1 cellular context compared by ENCODE assay signal in the genomic region with DNA sequence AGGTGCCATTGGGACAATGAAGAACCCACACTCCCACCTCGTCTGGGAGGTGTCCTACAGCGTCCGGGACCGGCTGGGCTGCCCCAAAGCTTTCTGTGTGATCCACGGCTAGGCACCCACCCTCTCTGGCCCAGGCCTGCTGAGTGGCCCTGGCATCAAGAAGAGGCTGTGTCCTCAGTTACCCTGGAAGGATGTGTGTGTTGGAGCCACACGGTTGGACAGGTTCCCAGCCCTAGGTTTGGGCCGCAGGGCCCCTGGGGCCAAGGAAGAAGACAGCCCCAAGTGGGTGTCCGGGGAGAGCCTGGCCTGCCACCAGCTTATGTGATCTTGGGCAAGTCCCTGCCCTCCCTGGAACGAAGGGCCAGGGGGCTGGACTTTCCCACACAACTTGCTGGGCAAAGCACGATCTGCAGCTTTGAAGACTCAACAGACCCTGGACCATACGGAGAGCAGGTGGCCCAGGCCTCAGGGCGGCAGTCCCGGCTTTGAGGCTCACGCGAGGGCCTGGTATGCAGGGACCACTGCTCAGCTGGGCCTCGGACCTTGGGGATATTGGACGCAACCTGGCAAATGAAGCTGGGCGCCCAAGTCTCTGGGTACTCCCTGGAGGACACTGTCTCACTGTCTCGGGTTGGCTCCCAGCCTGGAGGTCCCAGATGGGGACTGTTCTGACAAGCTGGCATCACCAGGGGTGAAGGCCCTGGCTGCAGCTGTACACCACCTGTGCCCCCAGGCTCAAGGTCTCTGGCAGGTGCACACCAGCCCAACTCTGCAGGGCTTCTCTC.
TF ChIP-seq lines count a peak whose summit lies in the region.

No MANE protein-coding gene starts in this region.

TF ChIP-seq in HepG2, 621 proteins besides CTCF, POLR2A, EP300 and RAD21:
- TF ChIP-seq CREM (IDR thresholded peaks at IDR 0.05) (no peak), CREM (CRISPR knock-in tag; IDR thresholded peaks at IDR 0.05) (no peak), ATAD3A (CRISPR knock-in tag; IDR thresholded peaks at IDR 0.05) (no peak), ZNF747 (CRISPR knock-in tag; IDR thresholded peaks at IDR 0.05; ENCODE audit: borderline replicate concordance) (no peak), AGO2 (optimal IDR thresholded peaks at IDR 0.05; ENCODE audit: low read depth, low read length) (peak; percentile 72), RBFOX2 (IDR thresholded peaks at IDR 0.05; ENCODE audit: low read depth, low read length) (peak; percentile 45), NBN (conservative IDR thresholded peaks at IDR 0.05) (no peak), RELA (CRISPR knock-in tag; IDR thresholded peaks at IDR 0.05) (no peak), ZNF564 (CRISPR knock-in tag; IDR thresholded peaks at IDR 0.05) (no peak), FOXA3 (CRISPR knock-in tag; IDR thresholded peaks at IDR 0.05) (no peak), FIP1L1 (IDR thresholded peaks at IDR 0.05; ENCODE audit: borderline replicate concordance, insufficient read depth, low read depth, low read length) (no peak)
- TF ChIP-seq, protein P1, sequence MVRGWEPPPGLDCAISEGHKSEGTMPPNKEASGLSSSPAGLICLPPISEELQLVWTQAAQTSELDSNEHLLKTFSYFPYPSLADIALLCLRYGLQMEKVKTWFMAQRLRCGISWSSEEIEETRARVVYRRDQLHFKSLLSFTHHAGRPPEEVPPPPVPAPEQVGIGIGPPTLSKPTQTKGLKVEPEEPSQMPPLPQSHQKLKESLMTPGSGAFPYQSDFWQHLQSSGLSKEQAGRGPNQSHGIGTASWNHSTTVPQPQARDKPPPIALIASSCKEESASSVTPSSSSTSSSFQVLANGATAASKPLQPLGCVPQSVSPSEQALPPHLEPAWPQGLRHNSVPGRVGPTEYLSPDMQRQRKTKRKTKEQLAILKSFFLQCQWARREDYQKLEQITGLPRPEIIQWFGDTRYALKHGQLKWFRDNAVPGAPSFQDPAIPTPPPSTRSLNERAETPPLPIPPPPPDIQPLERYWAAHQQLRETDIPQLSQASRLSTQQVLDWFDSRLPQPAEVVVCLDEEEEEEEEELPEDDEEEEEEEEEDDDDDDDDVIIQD (CRISPR knock-in tag; IDR thresholded peaks at IDR 0.05; ENCODE audit: low read depth): no peak
- TF ChIP-seq, protein P2, sequence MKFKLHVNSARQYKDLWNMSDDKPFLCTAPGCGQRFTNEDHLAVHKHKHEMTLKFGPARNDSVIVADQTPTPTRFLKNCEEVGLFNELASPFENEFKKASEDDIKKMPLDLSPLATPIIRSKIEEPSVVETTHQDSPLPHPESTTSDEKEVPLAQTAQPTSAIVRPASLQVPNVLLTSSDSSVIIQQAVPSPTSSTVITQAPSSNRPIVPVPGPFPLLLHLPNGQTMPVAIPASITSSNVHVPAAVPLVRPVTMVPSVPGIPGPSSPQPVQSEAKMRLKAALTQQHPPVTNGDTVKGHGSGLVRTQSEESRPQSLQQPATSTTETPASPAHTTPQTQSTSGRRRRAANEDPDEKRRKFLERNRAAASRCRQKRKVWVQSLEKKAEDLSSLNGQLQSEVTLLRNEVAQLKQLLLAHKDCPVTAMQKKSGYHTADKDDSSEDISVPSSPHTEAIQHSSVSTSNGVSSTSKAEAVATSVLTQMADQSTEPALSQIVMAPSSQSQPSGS (CRISPR knock-in tag; IDR thresholded peaks at IDR 0.05): no peak
- TF ChIP-seq, protein P3, sequence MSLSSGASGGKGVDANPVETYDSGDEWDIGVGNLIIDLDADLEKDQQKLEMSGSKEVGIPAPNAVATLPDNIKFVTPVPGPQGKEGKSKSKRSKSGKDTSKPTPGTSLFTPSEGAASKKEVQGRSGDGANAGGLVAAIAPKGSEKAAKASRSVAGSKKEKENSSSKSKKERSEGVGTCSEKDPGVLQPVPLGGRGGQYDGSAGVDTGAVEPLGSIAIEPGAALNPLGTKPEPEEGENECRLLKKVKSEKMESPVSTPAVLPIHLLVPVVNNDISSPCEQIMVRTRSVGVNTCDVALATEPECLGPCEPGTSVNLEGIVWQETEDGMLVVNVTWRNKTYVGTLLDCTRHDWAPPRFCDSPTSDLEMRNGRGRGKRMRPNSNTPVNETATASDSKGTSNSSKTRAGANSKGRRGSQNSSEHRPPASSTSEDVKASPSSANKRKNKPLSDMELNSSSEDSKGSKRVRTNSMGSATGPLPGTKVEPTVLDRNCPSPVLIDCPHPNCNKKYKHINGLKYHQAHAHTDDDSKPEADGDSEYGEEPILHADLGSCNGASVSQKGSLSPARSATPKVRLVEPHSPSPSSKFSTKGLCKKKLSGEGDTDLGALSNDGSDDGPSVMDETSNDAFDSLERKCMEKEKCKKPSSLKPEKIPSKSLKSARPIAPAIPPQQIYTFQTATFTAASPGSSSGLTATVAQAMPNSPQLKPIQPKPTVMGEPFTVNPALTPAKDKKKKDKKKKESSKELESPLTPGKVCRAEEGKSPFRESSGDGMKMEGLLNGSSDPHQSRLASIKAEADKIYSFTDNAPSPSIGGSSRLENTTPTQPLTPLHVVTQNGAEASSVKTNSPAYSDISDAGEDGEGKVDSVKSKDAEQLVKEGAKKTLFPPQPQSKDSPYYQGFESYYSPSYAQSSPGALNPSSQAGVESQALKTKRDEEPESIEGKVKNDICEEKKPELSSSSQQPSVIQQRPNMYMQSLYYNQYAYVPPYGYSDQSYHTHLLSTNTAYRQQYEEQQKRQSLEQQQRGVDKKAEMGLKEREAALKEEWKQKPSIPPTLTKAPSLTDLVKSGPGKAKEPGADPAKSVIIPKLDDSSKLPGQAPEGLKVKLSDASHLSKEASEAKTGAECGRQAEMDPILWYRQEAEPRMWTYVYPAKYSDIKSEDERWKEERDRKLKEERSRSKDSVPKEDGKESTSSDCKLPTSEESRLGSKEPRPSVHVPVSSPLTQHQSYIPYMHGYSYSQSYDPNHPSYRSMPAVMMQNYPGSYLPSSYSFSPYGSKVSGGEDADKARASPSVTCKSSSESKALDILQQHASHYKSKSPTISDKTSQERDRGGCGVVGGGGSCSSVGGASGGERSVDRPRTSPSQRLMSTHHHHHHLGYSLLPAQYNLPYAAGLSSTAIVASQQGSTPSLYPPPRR (CRISPR knock-in tag; IDR thresholded peaks at IDR 0.05; ENCODE audit: borderline replicate concordance): no peak
